Comparison of ENCODE assay signal across 2 cellular contexts in the genomic region with DNA sequence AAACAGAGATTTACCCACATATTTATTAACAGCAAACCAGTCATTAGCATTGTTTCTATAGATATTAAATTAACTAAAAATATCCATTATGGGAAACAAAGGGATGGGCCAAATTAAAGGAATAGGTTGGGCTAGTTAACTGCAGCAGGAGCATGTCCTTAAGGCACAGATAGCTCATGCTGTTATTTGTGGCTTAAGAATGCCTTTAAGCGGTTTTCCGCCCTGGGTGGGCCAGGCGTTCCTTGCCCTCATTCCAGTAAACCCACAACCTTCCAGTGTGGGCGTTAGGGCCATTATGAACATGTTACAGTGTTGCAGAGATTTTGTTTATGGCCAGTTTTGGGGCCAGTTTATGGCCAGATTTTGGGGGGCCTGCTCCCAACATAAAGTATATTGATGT. TPM values are rescaled to one million over a fixed set of nuclear protein-coding genes. Genes with fewer than 3 reads are reported as not detected.
"Had no signal": no experiment of that assay in that cellular context is flagged by ENCODE, and none has a peak within 500 bp of the region (broad histone marks: within the 10 kb centered on the region; RNA-seq: fewer than 3 reads in every experiment).

No MANE protein-coding gene starts in this region.

RNA-seq across cellular contexts. Expression of a gene that starts 39.4 kb away (rescaled TPM):
- total RNA-seq: MCF 10A, NCI-H460 had no signal

RNA-seq across cellular contexts. Expression of a gene that starts 51.1 kb away (rescaled TPM):
- total RNA-seq: MCF 10A, NCI-H460 had no signal

RNA-seq across cellular contexts. Expression of a gene that starts 52.6 kb away (rescaled TPM):
- total RNA-seq: MCF 10A, NCI-H460 had no signal
